Comparison of ENCODE assay signal across 8 cellular contexts in genomic region chr6:34246563-34247391, GRCh38.
A peak's percentile ranks its signal among the peaks of the same experiment; 100 is the strongest.
DNase-seq lines count a peak whose midpoint lies in the region; ATAC-seq and TF ChIP-seq lines count a peak whose summit lies in the region.

No MANE protein-coding gene starts in this region.

- no peak for ATAC-seq in HG03565 (IDR thresholded peaks at IDR 0.05; ENCODE audit: unreplicated experiment)
- ATAC-seq in HG02970 (IDR thresholded peaks at IDR 0.05; ENCODE audit: low FRiP score, unreplicated experiment): no peak

- peak; percentile 63 for TF ChIP-seq CTCF in AG04449 (IDR thresholded peaks at IDR 0.05; ENCODE audit: insufficient read depth, low read length, missing control alignments)
- TF ChIP-seq CTCF in GM12873 (IDR thresholded peaks at IDR 0.05; ENCODE audit: insufficient read depth, low read depth, low read length, missing control alignments): peak; percentile 78

- peaks cover 59% of the 10 kb centered on the region for H3K36me3 Mint-ChIP-seq in activated T-cell treated with anti-CD3 and anti-CD28 coated beads, Interleukin-2, amount 50 U/mL, for 24 hours (ENCODE audit: low read depth)

- H3K4me3 Mint-ChIP-seq in activated T-cell treated with anti-CD3 and anti-CD28 coated beads, Interleukin-2, amount 50 U/mL, for 24 hours: peak overlapping the region; percentile 51

- DNase-seq in AG04449 (ENCODE audit: low read depth, low spot score) (no peak), NCI-H526 treated with DMSO at 0.1 percent for 48 hours (lab: John Stamatoyannopoulos, UW) (peak; percentile 8), germinal center (ENCODE audit: low spot score) (peak; percentile 64)
- peak; percentile 72 for DNase-seq in activated T-cell treated with anti-CD3 and anti-CD28 coated beads, Interleukin-2, amount 50 U/mL, for 24 hours
- peak in 5 of 6 experiments; percentile 5 to 31 (median 24) for DNase-seq in stimulated activated naive CD4-positive, alpha-beta T cell (lab: John Stamatoyannopoulos, UW)

- no peaks in the 10 kb centered on the region for H3K27me3 Mint-ChIP-seq in activated T-cell treated with anti-CD3 and anti-CD28 coated beads, Interleukin-2, amount 50 U/mL, for 24 hours

- CTCF ChIA-PET in AG04449 (lab: Yijun Ruan, JAX): interaction anchor here (1.0 to 4.5 kb wide), 8 partner anchors 10 to 362 kb away, joined by 3 to 38 read pairs (median 4); partner anchors contain the start of gene HMGA1

- no peaks in the 10 kb centered on the region for H3K9me3 Mint-ChIP-seq in activated T-cell treated with anti-CD3 and anti-CD28 coated beads, Interleukin-2, amount 50 U/mL, for 24 hours

- peak overlapping the region; percentile 96 for H3K27ac Mint-ChIP-seq in activated T-cell treated with anti-CD3 and anti-CD28 coated beads, Interleukin-2, amount 50 U/mL, for 24 hours

- POLR2A ChIA-PET in AG04449 (lab: Yijun Ruan, JAX): interaction anchor here (4.2 kb wide), 1 partner anchor 178 kb away, joined by 19 read pairs; the partner anchor contains the start of gene RPS10

- peaks cover 75% of the 10 kb centered on the region for H3K4me1 Mint-ChIP-seq in activated T-cell treated with anti-CD3 and anti-CD28 coated beads, Interleukin-2, amount 50 U/mL, for 24 hours (ENCODE audit: low read depth)

- H3K4me3 ChIP-seq in AG04449 (ENCODE audit: low read depth, low read length): no peak overlapping the region
